ENCODE assay signal across 11 cellular contexts in genomic region chr15:65082303-65082958, GRCh38. TPM values are rescaled to one million over a fixed set of nuclear protein-coding genes. Genes with fewer than 3 reads are reported as not detected.
DNase-seq lines count a peak whose midpoint lies in the region; ATAC-seq and TF ChIP-seq lines count a peak whose summit lies in the region.
"Had no signal": no experiment of that assay in that cellular context is flagged by ENCODE, and none has a peak within 500 bp of the region (broad histone marks: within the 10 kb centered on the region; RNA-seq: fewer than 3 reads in every experiment).

No MANE protein-coding gene starts in this region.

- H3K4me2 ChIP-seq in mammary epithelial cell (ENCODE audit: insufficient read depth, low read depth, low read length) (peak overlapping the region; percentile 3), trophoblast cell (ENCODE audit: low read length) (no peak overlapping the region)

- H3K79me2 ChIP-seq in mammary epithelial cell (ENCODE audit: insufficient read depth, low read length) (no peaks in the 10 kb centered on the region), trophoblast cell (ENCODE audit: control insufficient read depth, insufficient read depth, low read length, poor library complexity) (no peaks in the 10 kb centered on the region)

- in situ Hi-C loops in mammary epithelial cell (cut with MboI; ENCODE audit: low sequenced_read_pairs in 2 of 2): no loop called here

- H2BK120ac ChIP-seq in trophoblast cell (ENCODE audit: insufficient read depth, low read length, poor library complexity): no peak overlapping the region

- H2BK5ac ChIP-seq in trophoblast cell (ENCODE audit: low read depth, low read length, poor library complexity): no peak overlapping the region

- ATAC-seq in left lobe of liver: no peak

- TF ChIP-seq CTCF in mammary epithelial cell (conservative IDR thresholded peaks at IDR 0.05 in 1 of 2, IDR thresholded peaks at IDR 0.05 in 1 of 2; ENCODE audit: extremely low read depth in 1 of 2, insufficient read depth in 1 of 2, low read depth in 1 of 2, low read length in 2 of 2) (no peak), breast epithelium (IDR thresholded peaks at IDR 0.05) (no peak), type B pancreatic cell (conservative IDR thresholded peaks at IDR 0.05) (no peak)

- H3K4me3 ChIP-seq in mammary epithelial cell (replicated peaks in 1 of 3; ENCODE audit: insufficient read depth in 1 of 3, low read depth in 2 of 3, low read length in 3 of 3): no peak overlapping the region
- no peak overlapping the region for H3K4me3 ChIP-seq in breast epithelium
- H3K4me3 ChIP-seq in trophoblast cell (ENCODE audit: low read depth, low read length): no peak overlapping the region

- peaks cover 45% of the 10 kb centered on the region for H3K4me1 ChIP-seq in mammary epithelial cell (ENCODE audit: insufficient read depth, low read length)
- no peaks in the 10 kb centered on the region for H3K4me1 ChIP-seq in breast epithelium
- H3K4me1 ChIP-seq in trophoblast cell (ENCODE audit: control insufficient read depth in 1 of 2, insufficient read depth in 2 of 2, low read length in 2 of 2): peaks cover 2 to 7% of the 10 kb centered on the region in 2 experiments

- no peaks in the 10 kb centered on the region for H3K36me3 Mint-ChIP-seq in activated CD4-positive, alpha-beta memory T cell treated with anti-CD3 and anti-CD28 coated beads, Interleukin-2, amount 10 ng/mL, durations not matched to agents 7 days and 5 days (ENCODE audit: low read depth)
- no peaks in the 10 kb centered on the region for H3K36me3 Mint-ChIP-seq in type B pancreatic cell
- H3K36me3 Mint-ChIP-seq: naive B cell had no signal

- no peaks in the 10 kb centered on the region for H3K79me1 ChIP-seq in trophoblast cell (ENCODE audit: low read length)

- POLR2A ChIA-PET in activated CD4-positive, alpha-beta memory T cell treated with anti-CD3 and anti-CD28 coated beads, Interleukin-2, amount 10 ng/mL, durations not matched to agents 7 days and 5 days (lab: Charles Lee): interaction anchor here (1.0 kb wide), 1 partner anchor 205 kb away, joined by 3 read pairs; the partner anchor contains the start of gene PARP16

- WGBS in mammary epithelial cell (ENCODE audit: low coverage, missing lambda C conversion rate): 29% methylated on average over 7 of the region's 7 CpGs
- no CpG with 5 or more reads among the region's 7 CpGs for WGBS in trophoblast cell (ENCODE audit: extremely low coverage, insufficient coverage, insufficient read length)

- H4K20me1 ChIP-seq in mammary epithelial cell (ENCODE audit: insufficient read depth, low read length): no peaks in the 10 kb centered on the region

- no peaks in the 10 kb centered on the region for H3K36me3 ChIP-seq in mammary epithelial cell (ENCODE audit: insufficient read depth, low read length)
- H3K36me3 ChIP-seq in breast epithelium: no peaks in the 10 kb centered on the region
- H3K36me3 ChIP-seq in trophoblast cell (ENCODE audit: control insufficient read depth in 1 of 2, insufficient read depth in 2 of 2, low read length in 2 of 2): no peaks in the 10 kb centered on the region

- peak overlapping the region; percentile 73 for H2AFZ ChIP-seq in mammary epithelial cell (ENCODE audit: low read depth, low read length)
- H2AFZ ChIP-seq in trophoblast cell (ENCODE audit: insufficient read depth, low read length, poor library complexity): no peak overlapping the region

- no peaks in the 10 kb centered on the region for H3K9me3 Mint-ChIP-seq in activated CD4-positive, alpha-beta memory T cell treated with anti-CD3 and anti-CD28 coated beads, Interleukin-2, amount 10 ng/mL, durations not matched to agents 7 days and 5 days
- no peaks in the 10 kb centered on the region for H3K9me3 Mint-ChIP-seq in type B pancreatic cell
- H3K9me3 Mint-ChIP-seq: naive B cell had no signal

- H3K4me1 Mint-ChIP-seq in activated CD4-positive, alpha-beta memory T cell treated with anti-CD3 and anti-CD28 coated beads, Interleukin-2, amount 10 ng/mL, durations not matched to agents 7 days and 5 days: peaks cover 11% of the 10 kb centered on the region
- peaks cover 60% of the 10 kb centered on the region for H3K4me1 Mint-ChIP-seq in type B pancreatic cell (ENCODE audit: unreplicated experiment)

- no peak for DNase-seq in mammary epithelial cell
- DNase-seq in breast epithelium (ENCODE audit: low spot score in 2 of 2): no peak
- peak; percentile 38 for DNase-seq in activated CD4-positive, alpha-beta memory T cell treated with anti-CD3 and anti-CD28 coated beads, Interleukin-2, amount 10 ng/mL, durations not matched to agents 7 days and 5 days
- peak; percentile 69 for DNase-seq in iPS-NIHi11 (ENCODE audit: low spot score)
- DNase-seq in type B pancreatic cell (ENCODE audit: extremely low spot score, unreplicated experiment): no peak
- no peak for DNase-seq in trophoblast cell
- DNase-seq in left lobe of liver (ENCODE audit: low spot score): no peak
- DNase-seq in GM03348 (ENCODE audit: low spot score): no peak
- DNase-seq: naive B cell, NCI-H526 treated with DMSO at 0.1 percent for 48 hours had no signal

- H4K12ac ChIP-seq in trophoblast cell (ENCODE audit: low read depth, low read length): no peak overlapping the region

- H3K27me3 Mint-ChIP-seq in activated CD4-positive, alpha-beta memory T cell treated with anti-CD3 and anti-CD28 coated beads, Interleukin-2, amount 10 ng/mL, durations not matched to agents 7 days and 5 days: peaks cover 38% of the 10 kb centered on the region
- H3K27me3 Mint-ChIP-seq in type B pancreatic cell: peaks cover 63% of the 10 kb centered on the region

- no peaks in the 10 kb centered on the region for H3K27me3 ChIP-seq in mammary epithelial cell (ENCODE audit: insufficient read depth, low read length)
- H3K27me3 ChIP-seq in breast epithelium: peaks cover 0 to 2% of the 10 kb centered on the region in 2 donors
- no peaks in the 10 kb centered on the region for H3K27me3 ChIP-seq in trophoblast cell (ENCODE audit: insufficient read depth, low read length)

- peak overlapping the region; percentile 31 for H3K27ac ChIP-seq in mammary epithelial cell (ENCODE audit: insufficient read depth, low read depth, low read length)
- H3K27ac ChIP-seq in breast epithelium: peak overlapping the region in 1 of 2 donors; percentile 58
- H3K27ac ChIP-seq in trophoblast cell (ENCODE audit: low read depth, low read length): no peak overlapping the region

- no peak overlapping the region for H2AK5ac ChIP-seq in trophoblast cell (ENCODE audit: low read length)

- CTCF ChIA-PET in mammary epithelial cell (lab: Charles Lee; ENCODE audit: low non-redundant PET): interaction anchor here (0.7 kb wide), 1 partner anchor 284 kb away, joined by 8 read pairs; no protein-coding TSS in a partner anchor
- CTCF ChIA-PET in activated CD4-positive, alpha-beta memory T cell treated with anti-CD3 and anti-CD28 coated beads, Interleukin-2, amount 10 ng/mL, durations not matched to agents 7 days and 5 days (lab: Charles Lee): interaction anchor here (1.5 to 1.6 kb wide), 2 partner anchors 8 to 134 kb away, joined by 3 read pairs; no protein-coding TSS in a partner anchor

- no peak overlapping the region for H3K27ac Mint-ChIP-seq in activated CD4-positive, alpha-beta memory T cell treated with anti-CD3 and anti-CD28 coated beads, Interleukin-2, amount 10 ng/mL, durations not matched to agents 7 days and 5 days
- H3K27ac Mint-ChIP-seq in type B pancreatic cell: peak overlapping the region; percentile 72

- no TSS peak for BruUV-seq in mammary epithelial cell (replicated peaks; lab: Mats Ljungman, UMichigan)

- H3K14ac ChIP-seq in trophoblast cell (ENCODE audit: low read length): no peak overlapping the region

- no peak overlapping the region for H3K4me3 Mint-ChIP-seq in activated CD4-positive, alpha-beta memory T cell treated with anti-CD3 and anti-CD28 coated beads, Interleukin-2, amount 10 ng/mL, durations not matched to agents 7 days and 5 days
- H3K4me3 Mint-ChIP-seq in type B pancreatic cell: peak overlapping the region; percentile 51
- H3K4me3 Mint-ChIP-seq: naive B cell had no signal

- H2BK12ac ChIP-seq in trophoblast cell (ENCODE audit: low read length): no peak overlapping the region

- H4K91ac ChIP-seq in trophoblast cell (ENCODE audit: low read depth, low read length): no peak overlapping the region

- no peak overlapping the region for H3K4ac ChIP-seq in trophoblast cell (ENCODE audit: low read depth, low read length)

- H3K9me3 ChIP-seq in mammary epithelial cell (replicated peaks; ENCODE audit: insufficient read depth, low read length) (no peaks in the 10 kb centered on the region), breast epithelium (no peaks in the 10 kb centered on the region), trophoblast cell (ENCODE audit: insufficient read depth, low read depth, low read length) (peaks cover 5% of the 10 kb centered on the region)

- intact Hi-C loops in mammary epithelial cell (cut with micrococcal nuclease): no loop called here
- intact Hi-C loops in breast epithelium (cut with DNase I; ENCODE audit: low total_unique reads): no loop called here

- H4K8ac ChIP-seq in trophoblast cell (ENCODE audit: low read depth, low read length): no peak overlapping the region

- H3K23ac ChIP-seq in trophoblast cell (ENCODE audit: low read length): no peak overlapping the region

- no peak for TF ChIP-seq POLR2A in breast epithelium (IDR thresholded peaks at IDR 0.05)

- H3K9ac ChIP-seq in mammary epithelial cell (ENCODE audit: insufficient read depth, low read length) (no peak overlapping the region), trophoblast cell (ENCODE audit: low read length) (no peak overlapping the region)

- no peak overlapping the region for H3K18ac ChIP-seq in trophoblast cell (ENCODE audit: low read length)

- dilution Hi-C loops in mammary epithelial cell (cut with HindIII; ENCODE audit: low sequenced_read_pairs): loop anchor here (5.0 kb wide), 1 partner anchor 40 kb away; no protein-coding TSS in a partner anchor

RNA-seq across cellular contexts. Expression of gene KBTBD13, which starts 5.9 kb away (rescaled TPM):
- total RNA-seq in mammary epithelial cell (not detected), breast epithelium (under 1 TPM in 2 of 3 donors, not detected in 1; 0.15 to 0.33 TPM), type B pancreatic cell (ENCODE audit: low replicate concordance) (not detected in 2 replicates), left lobe of liver (not detected)
- not detected for polyA plus RNA-seq in mammary epithelial cell
- not detected for polyA minus RNA-seq in mammary epithelial cell
- total RNA-seq in activated CD4-positive, alpha-beta memory T cell treated with anti-CD3 and anti-CD28 coated beads, Interleukin-2, amount 10 ng/mL, durations not matched to agents 7 days and 5 days: not detected
- not detected in 2 replicates for polyA plus RNA-seq in trophoblast cell (2013)
- polyA plus RNA-seq: BJ had no signal

RNA-seq across cellular contexts. Expression of gene RASL12, which starts 14.6 kb away (rescaled TPM):
- total RNA-seq in mammary epithelial cell: not detected
- polyA plus RNA-seq in mammary epithelial cell: 0.09 TPM
- polyA minus RNA-seq in mammary epithelial cell: not detected
- 10 to 100 TPM; 12.6 to 20.6 (median 20.3) TPM for total RNA-seq in breast epithelium
- total RNA-seq in activated CD4-positive, alpha-beta memory T cell treated with anti-CD3 and anti-CD28 coated beads, Interleukin-2, amount 10 ng/mL, durations not matched to agents 7 days and 5 days: not detected
- 0.33 and 4.0 TPM in 2 replicates for total RNA-seq in type B pancreatic cell (ENCODE audit: low replicate concordance)
- 2.7 and 2.9 TPM in 2 replicates for polyA plus RNA-seq in trophoblast cell (2013)
- total RNA-seq in left lobe of liver: 0.15 TPM

RNA-seq across cellular contexts. Expression of gene UBAP1L, which starts 32.6 kb away (rescaled TPM):
- total RNA-seq in mammary epithelial cell (1 to 10 TPM; 2.3 TPM), breast epithelium (1 to 10 TPM; 3.7 to 10.0 (median 7.2) TPM), type B pancreatic cell (ENCODE audit: low replicate concordance) (2.6 and 6.0 TPM in 2 replicates), left lobe of liver (5.5 TPM)
- polyA plus RNA-seq in mammary epithelial cell: 0.31 TPM
- 0.83 TPM for polyA minus RNA-seq in mammary epithelial cell
- total RNA-seq in activated CD4-positive, alpha-beta memory T cell treated with anti-CD3 and anti-CD28 coated beads, Interleukin-2, amount 10 ng/mL, durations not matched to agents 7 days and 5 days: 1 to 10 TPM; 3.0 to 3.3 TPM
- 0.67 TPM in 2 replicates for polyA plus RNA-seq in trophoblast cell (2013)

RNA-seq across cellular contexts. Expression of gene SLC51B, which starts 37.2 kb away (rescaled TPM):
- total RNA-seq in mammary epithelial cell (not detected), breast epithelium (not detected), type B pancreatic cell (ENCODE audit: low replicate concordance) (1.2 and 5.7 TPM in 2 replicates), left lobe of liver (0.75 TPM)
- polyA plus RNA-seq in mammary epithelial cell: not detected
- polyA minus RNA-seq in mammary epithelial cell: not detected
- total RNA-seq in activated CD4-positive, alpha-beta memory T cell treated with anti-CD3 and anti-CD28 coated beads, Interleukin-2, amount 10 ng/mL, durations not matched to agents 7 days and 5 days: not detected
- 0.07 TPM in 1 of 2 replicates, not detected in the other for polyA plus RNA-seq in trophoblast cell (2013)
- polyA plus RNA-seq: BJ had no signal

RNA-seq across cellular contexts. Expression of gene PDCD7, which starts 51.2 kb away (rescaled TPM):
- total RNA-seq in mammary epithelial cell: 10 to 100 TPM; 16.7 to 22.5 TPM
- polyA plus RNA-seq in mammary epithelial cell: 13.8 TPM
- 11.4 TPM for polyA minus RNA-seq in mammary epithelial cell
- 10 to 100 TPM; 21.6 to 26.7 (median 24.4) TPM for total RNA-seq in breast epithelium
- 10 to 100 TPM; 37.8 to 38.9 TPM for total RNA-seq in activated CD4-positive, alpha-beta memory T cell treated with anti-CD3 and anti-CD28 coated beads, Interleukin-2, amount 10 ng/mL, durations not matched to agents 7 days and 5 days
- total RNA-seq in type B pancreatic cell (ENCODE audit: low replicate concordance): 22.2 and 38.9 TPM in 2 replicates
- 13.1 and 13.4 TPM in 2 replicates for polyA plus RNA-seq in trophoblast cell (2013)
- 9.7 TPM for total RNA-seq in left lobe of liver

Comparison
In these comparisons a context has a peak if more than half of its experiments do, and no peak if none do; other contexts are left out.
1. DNase-seq: peak in activated CD4-positive, alpha-beta memory T cell treated with anti-CD3 and anti-CD28 coated beads, Interleukin-2, amount 10 ng/mL, durations not matched to agents 7 days and 5 days (single experiment) and iPS-NIHi11 (single experiment); none in mammary epithelial cell (single experiment), breast epithelium (0 of 2), type B pancreatic cell (single experiment), trophoblast cell (0 of 2), left lobe of liver (single experiment) and GM03348 (single experiment).